Comparison of ENCODE assay signal across 29 cellular contexts in the genomic region with DNA sequence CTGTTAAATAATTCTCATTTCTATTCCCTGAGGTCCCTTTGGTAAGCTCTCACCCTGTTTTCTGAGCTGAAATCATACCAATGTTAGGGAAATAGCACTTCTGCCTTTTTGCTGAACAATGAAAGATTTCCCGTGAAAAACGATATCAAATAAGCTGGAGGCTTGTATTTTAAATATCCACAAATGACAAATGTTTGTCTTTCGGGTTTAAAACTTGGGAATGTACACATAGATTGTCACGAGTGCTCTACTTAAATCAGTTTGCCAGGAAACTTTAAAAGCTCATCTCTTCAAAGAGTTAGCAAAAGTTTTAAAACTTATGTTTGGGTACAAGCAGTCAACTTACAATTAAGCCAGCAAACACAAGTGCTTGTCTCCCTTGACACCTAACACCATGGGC.
DNase-seq lines count a peak whose midpoint lies in the region; ATAC-seq and TF ChIP-seq lines count a peak whose summit lies in the region.
"Had no signal": no experiment of that assay in that cellular context is flagged by ENCODE, and none has a peak within 500 bp of the region (broad histone marks: within the 10 kb centered on the region; RNA-seq: fewer than 3 reads in every experiment).

No MANE protein-coding gene starts in this region.

- peak overlapping the region; percentile 93 for H3K27ac ChIP-seq in PC-3 (ENCODE audit: low read length)
- H3K27ac ChIP-seq: 22Rv1; A549; BLaER1; BLaER1 treated with 17β-estradiol and CSF1 and Interleukin-3, amounts not matched to agents 10 nM and 100 nM; C4-2B had no signal

- peak overlapping the region; percentile 80 for H3K9ac ChIP-seq in PC-3 (ENCODE audit: low read length)
- H3K9ac ChIP-seq: BLaER1; BLaER1 treated with 17β-estradiol and CSF1 and Interleukin-3, amounts not matched to agents 10 nM and 100 nM had no signal

- TF ChIP-seq CTCF in PC-3 (conservative IDR thresholded peaks at IDR 0.05; ENCODE audit: low read depth, low read length) = no peak

- H3K4me1 ChIP-seq in PC-3 (ENCODE audit: insufficient read depth, low read length) = peaks cover 25% of the 10 kb centered on the region
- H3K4me1 ChIP-seq: A549; BE2C; BLaER1; BLaER1 treated with 17β-estradiol and CSF1 and Interleukin-3, amounts not matched to agents 10 nM and 100 nM; Caco-2 had no signal

- peak overlapping the region; percentile 54 for H3K4me3 ChIP-seq in PC-3 (ENCODE audit: low read length)
- H3K4me3 ChIP-seq: A549; BLaER1; BLaER1 treated with 17β-estradiol and CSF1 and Interleukin-3, amounts not matched to agents 10 nM and 100 nM had no signal

- H3K27me3 ChIP-seq in PC-3 (ENCODE audit: low read length) = no peaks in the 10 kb centered on the region
- H3K27me3 ChIP-seq: BE2C; BLaER1; BLaER1 treated with 17β-estradiol and CSF1 and Interleukin-3, amounts not matched to agents 10 nM and 100 nM had no signal

- intact Hi-C loops in PC-3 (cut with micrococcal nuclease) = loop anchor here (2.0 to 5.0 kb wide), 3 partner anchors 17 to 70 kb away; no protein-coding TSS in a partner anchor

- H3K9me3 ChIP-seq in PC-3 (ENCODE audit: low read length) = no peaks in the 10 kb centered on the region
- H3K9me3 ChIP-seq: A549; BE2C; BLaER1; BLaER1 treated with 17β-estradiol and CSF1 and Interleukin-3, amounts not matched to agents 10 nM and 100 nM; Caco-2 had no signal

- no TSS peak for BruUV-seq in PC-3 (replicated peaks; lab: Mats Ljungman, UMichigan)

- DNase-seq in NCI-H146 (lab: John Stamatoyannopoulos, UW) (peak; percentile 8), NCI-H146 treated with DMSO at 0.1 percent for 48 hours (lab: John Stamatoyannopoulos, UW; ENCODE audit: unreplicated experiment) (no peak), PC-3 (peak; percentile 51)
- DNase-seq: 8988T; ACHN; AML-193; BE2C; C1 segment of cervical spinal cord; Caco-2; Calu3; CD4-positive, alpha-beta memory T cell; CD4-positive, alpha-beta T cell; CD4-positive, CD25-positive, alpha-beta regulatory T cell; CD8-positive, alpha-beta memory T cell; CD8-positive, alpha-beta T cell; COR-L47; DMS 273 treated with DMSO at 0.1 percent for 48 hours; DMS153; DMS53; DMS79; DMS79 treated with DMSO at 0.1 percent for 48 hours; DND-41; EL had no signal

- H3K36me3 ChIP-seq in PC-3 (ENCODE audit: low read depth, low read length) = no peaks in the 10 kb centered on the region
- H3K36me3 ChIP-seq: BE2C; BLaER1; BLaER1 treated with 17β-estradiol and CSF1 and Interleukin-3, amounts not matched to agents 10 nM and 100 nM had no signal

- H3F3A ChIP-seq in PC-3 (ENCODE audit: low read length, unreplicated experiment) = no peaks in the 10 kb centered on the region

- peak; percentile 57 for ATAC-seq in PC-3
- ATAC-seq in HG03342 (IDR thresholded peaks at IDR 0.05; ENCODE audit: unreplicated experiment) = no peak
- ATAC-seq: A549; CD8-positive, alpha-beta T cell had no signal

- CTCF ChIA-PET in PC-3 (lab: Charles Lee) = no interaction called here

- no peaks in the 10 kb centered on the region for H3K9me2 ChIP-seq in PC-3 (replicated peaks; ENCODE audit: low read length)

- H4K20me1 ChIP-seq in PC-3 (ENCODE audit: low read length) = no peaks in the 10 kb centered on the region
- H4K20me1 ChIP-seq: BLaER1; BLaER1 treated with 17β-estradiol and CSF1 and Interleukin-3, amounts not matched to agents 10 nM and 100 nM had no signal

- POLR2A ChIA-PET in PC-3 (lab: Charles Lee; ENCODE audit: unreplicated experiment) = no interaction called here

- peak overlapping the region; percentile 82 for H3K4me2 ChIP-seq in PC-3 (ENCODE audit: low read length)
- H3K4me2 ChIP-seq: A549; BLaER1; BLaER1 treated with 17β-estradiol and CSF1 and Interleukin-3, amounts not matched to agents 10 nM and 100 nM had no signal

- H3K79me2 ChIP-seq in PC-3 (ENCODE audit: low read length) = no peaks in the 10 kb centered on the region

- peak overlapping the region; percentile 57 for H2AFZ ChIP-seq in PC-3 (ENCODE audit: low read length)
